Comparison of ENCODE assay signal across 3 cellular contexts in genomic region chr9:27542519-27542918, GRCh38.
TF ChIP-seq lines count a peak whose summit lies in the region.

No MANE protein-coding gene starts in this region.

TF ChIP-seq in SK-N-SH treated with all-trans-retinoic acid at 6 μM for 48 hours, 23 proteins besides CTCF, POLR2A, EP300 and RAD21:
- TF ChIP-seq TCF4 (CRISPR knock-in tag; IDR thresholded peaks at IDR 0.05; ENCODE audit: borderline replicate concordance) = no peak

TF ChIP-seq in SK-N-SH, 30 proteins besides CTCF, POLR2A, EP300 and RAD21:
- no peak for TF ChIP-seq ZBTB33 (IDR thresholded peaks at IDR 0.05; ENCODE audit: borderline replicate concordance, low read depth)
- TF ChIP-seq SIN3A (IDR thresholded peaks at IDR 0.05; ENCODE audit: borderline replicate concordance, low read depth, low read length) = no peak
- TF ChIP-seq FOXJ3 (CRISPR knock-in tag; IDR thresholded peaks at IDR 0.05) = no peak
- TF ChIP-seq RCOR1 (IDR thresholded peaks at IDR 0.05; ENCODE audit: low read length) = no peak
- TF ChIP-seq PBX3 (IDR thresholded peaks at IDR 0.05) = no peak
- TF ChIP-seq USF1 (IDR thresholded peaks at IDR 0.05; ENCODE audit: borderline replicate concordance, low read depth) = no peak
- TF ChIP-seq EZH2phosphoT487 (IDR thresholded peaks at IDR 0.05; ENCODE audit: borderline replicate concordance, low read depth) = no peak
- TF ChIP-seq NFIC (IDR thresholded peaks at IDR 0.05; ENCODE audit: borderline replicate concordance) = no peak
- no peak for TF ChIP-seq USF2 (IDR thresholded peaks at IDR 0.05; ENCODE audit: borderline replicate concordance, low read depth, low read length)
- TF ChIP-seq RXRA (IDR thresholded peaks at IDR 0.05; ENCODE audit: borderline replicate concordance, low read depth) = no peak
- TF ChIP-seq POLR2AphosphoS5 (IDR thresholded peaks at IDR 0.05; ENCODE audit: low read depth, low read length) = no peak
- TF ChIP-seq YY1 (IDR thresholded peaks at IDR 0.05; ENCODE audit: low read depth) = no peak
- TF ChIP-seq MAX (IDR thresholded peaks at IDR 0.05; ENCODE audit: low read depth) = no peak
- TF ChIP-seq TEAD4 (IDR thresholded peaks at IDR 0.05; ENCODE audit: borderline replicate concordance, insufficient read depth) = no peak
- no peak for TF ChIP-seq MEF2A (IDR thresholded peaks at IDR 0.05; ENCODE audit: borderline replicate concordance, low read depth)

TF ChIP-seq in H1, 55 proteins besides CTCF, POLR2A, EP300 and RAD21:
- TF ChIP-seq BCL11A (IDR thresholded peaks at IDR 0.05; ENCODE audit: low read depth in 2 of 2, low read length in 2 of 2) (no peak), TEAD4 (IDR thresholded peaks at IDR 0.05; ENCODE audit: low read depth, low read length) (no peak)
